In genomic region chr1:25820247-25821111, GRCh38 we compare ENCODE assay signal across 1 cellular context.
TF ChIP-seq lines count a peak whose summit lies in the region.

No MANE protein-coding gene starts in this region.

TF ChIP-seq in HepG2, 621 proteins besides CTCF, POLR2A, EP300 and RAD21 (continued from another document and continues in another):
- TF ChIP-seq PRDM10 (CRISPR knock-in tag; IDR thresholded peaks at IDR 0.05; ENCODE audit: low read depth) (no peak), NR0B2 (CRISPR knock-in tag; IDR thresholded peaks at IDR 0.05) (no peak), ZNF256 (CRISPR knock-in tag; conservative IDR thresholded peaks at IDR 0.05) (no peak; the same call in 1 of the 2 replicates), HES4 (CRISPR knock-in tag; IDR thresholded peaks at IDR 0.05; ENCODE audit: borderline replicate concordance) (no peak), ZSCAN20 (CRISPR knock-in tag; IDR thresholded peaks at IDR 0.05; ENCODE audit: borderline replicate concordance) (no peak; the same call in 1 of the 2 replicates), MIER3 (CRISPR knock-in tag; IDR thresholded peaks at IDR 0.05; ENCODE audit: borderline replicate concordance) (no peak), ZNF790 (CRISPR knock-in tag; IDR thresholded peaks at IDR 0.05; ENCODE audit: borderline replicate concordance) (no peak), POLR2G (IDR thresholded peaks at IDR 0.05; ENCODE audit: low read depth, low read length) (no peak; the same call in none of the 2 replicates), ZNF713 (CRISPR knock-in tag; IDR thresholded peaks at IDR 0.05) (no peak), TRAFD1 (CRISPR knock-in tag; IDR thresholded peaks at IDR 0.05; ENCODE audit: borderline replicate concordance) (no peak), SALL1 (CRISPR knock-in tag; IDR thresholded peaks at IDR 0.05) (no peak; the same call in 1 of the 2 replicates), SATB2 (CRISPR knock-in tag; IDR thresholded peaks at IDR 0.05) (no peak), KLF9 (CRISPR knock-in tag; IDR thresholded peaks at IDR 0.05; ENCODE audit: low read depth) (no peak), ZNF607 (CRISPR knock-in tag; IDR thresholded peaks at IDR 0.05; ENCODE audit: borderline replicate concordance) (peak; percentile 43; the same call in 1 of the 2 replicates), ZNF674 (CRISPR knock-in tag; IDR thresholded peaks at IDR 0.05; ENCODE audit: low read depth) (no peak), ATF5 (CRISPR knock-in tag; IDR thresholded peaks at IDR 0.05; ENCODE audit: low read depth) (no peak), PATZ1 (CRISPR knock-in tag; IDR thresholded peaks at IDR 0.05) (no peak), ZNF225 (CRISPR knock-in tag; IDR thresholded peaks at IDR 0.05) (no peak), ZHX2 (IDR thresholded peaks at IDR 0.05; ENCODE audit: low read depth) (no peak), ZHX2 (CRISPR knock-in tag; IDR thresholded peaks at IDR 0.05; ENCODE audit: borderline replicate concordance) (no peak), SCMH1 (CRISPR knock-in tag; IDR thresholded peaks at IDR 0.05; ENCODE audit: borderline replicate concordance) (no peak), NCOA5 (CRISPR knock-in tag; IDR thresholded peaks at IDR 0.05) (no peak), POGZ (CRISPR knock-in tag; IDR thresholded peaks at IDR 0.05) (no peak), ZNF138 (CRISPR knock-in tag; IDR thresholded peaks at IDR 0.05; ENCODE audit: low read depth) (no peak), NR2F2 (IDR thresholded peaks at IDR 0.05; ENCODE audit: borderline replicate concordance, low read depth) (no peak), FOXK2 (IDR thresholded peaks at IDR 0.05) (no peak), MAFG (CRISPR knock-in tag; IDR thresholded peaks at IDR 0.05) (no peak), ZBTB49 (CRISPR knock-in tag; IDR thresholded peaks at IDR 0.05; ENCODE audit: borderline replicate concordance) (no peak), E2F5 (CRISPR knock-in tag; conservative IDR thresholded peaks at IDR 0.05) (no peak), KLF13 (CRISPR knock-in tag; IDR thresholded peaks at IDR 0.05) (no peak), ZBTB46 (CRISPR knock-in tag; IDR thresholded peaks at IDR 0.05; ENCODE audit: borderline replicate concordance) (no peak), ZSCAN31 (CRISPR knock-in tag; IDR thresholded peaks at IDR 0.05; ENCODE audit: low read depth) (0 out of 2 replicates have a peak, but pooled peaks have one; percentile 28), MXD4 (CRISPR knock-in tag; IDR thresholded peaks at IDR 0.05) (no peak), JUND (CRISPR knock-in tag; IDR thresholded peaks at IDR 0.05) (no peak), JARID2 (CRISPR knock-in tag; IDR thresholded peaks at IDR 0.05; ENCODE audit: insufficient replicate concordance) (no peak), CHD2 (IDR thresholded peaks at IDR 0.05; ENCODE audit: low read depth, low read length) (peak; percentile 87), ZIK1 (CRISPR knock-in tag; IDR thresholded peaks at IDR 0.05; ENCODE audit: borderline replicate concordance, low read depth) (no peak), TFE3 (CRISPR knock-in tag; IDR thresholded peaks at IDR 0.05) (no peak), ZBTB7B (CRISPR knock-in tag; IDR thresholded peaks at IDR 0.05) (no peak), ATRX (CRISPR knock-in tag; IDR thresholded peaks at IDR 0.05; ENCODE audit: borderline replicate concordance) (no peak)
